9 cellular contexts compared by ENCODE assay signal in genomic region chr9:112711050-112711689, GRCh38. TPM values are rescaled to one million over a fixed set of nuclear protein-coding genes. Genes with fewer than 3 reads are reported as not detected.
DNase-seq lines count a peak whose midpoint lies in the region; ATAC-seq and TF ChIP-seq lines count a peak whose summit lies in the region.
"Had no signal": no experiment of that assay in that cellular context is flagged by ENCODE, and none has a peak within 500 bp of the region (broad histone marks: within the 10 kb centered on the region; RNA-seq: fewer than 3 reads in every experiment).

No MANE protein-coding gene starts in this region.

- intact Hi-C loops in testis (cut with DNase I; ENCODE audit: low total_unique reads): no loop called here

- no peak for ATAC-seq in HG02571 (IDR thresholded peaks at IDR 0.05; ENCODE audit: unreplicated experiment)

- TF ChIP-seq CTCF in foreskin fibroblast (IDR thresholded peaks at IDR 0.05; ENCODE audit: low read depth, low read length) (peak; percentile 82), testis (IDR thresholded peaks at IDR 0.05) (peak; percentile 17 to 50 (median 48))

- DNase-seq in NCI-H2171 treated with DMSO at 0.1 percent for 48 hours (lab: John Stamatoyannopoulos, UW) (peak; percentile 36), NCI-H2171 (lab: John Stamatoyannopoulos, UW) (no peak), RPMI7951 (ENCODE audit: low read depth) (peak; percentile 21), foreskin fibroblast (peak; percentile 34 to 76), testis (no peak), NCI-H1694 (lab: John Stamatoyannopoulos, UW) (no peak)
- DNase-seq in activated T-cell treated with anti-CD3 and anti-CD28 coated beads, Interleukin-2, amount 50 U/mL, for 48 hours: no peak
- DNase-seq: DMS79 treated with DMSO at 0.1 percent for 48 hours had no signal

- WGBS in testis, 2 donors: 70 to 74% methylated on average over 7 of the region's 7 CpGs

- no peaks in the 10 kb centered on the region for H3K36me3 ChIP-seq in testis (ENCODE audit: low read depth, missing control alignments)

- H3K4me3 ChIP-seq in foreskin fibroblast (ENCODE audit: low read depth in 1 of 2, low read length in 2 of 2) (no peak overlapping the region), testis (no peak overlapping the region)

- H3K27me3 ChIP-seq in testis: no peaks in the 10 kb centered on the region

- TF ChIP-seq POLR2A in testis (IDR thresholded peaks at IDR 0.05): no peak

- no peaks in the 10 kb centered on the region for H3K9me3 ChIP-seq in testis

- no peak overlapping the region for H3K27ac ChIP-seq in testis

- no peaks in the 10 kb centered on the region for H3K4me1 ChIP-seq in testis

RNA-seq across cellular contexts. Expression of gene INIP, which starts 6.7 kb away (rescaled TPM):
- total RNA-seq in RPMI7951 (2014; rRNA removed; shearing (Covaris generic)): 18.5 and 18.6 TPM in 2 replicates
- 10 to 100 TPM; 18.5 to 21.7 TPM for total RNA-seq in testis
- polyA plus RNA-seq in testis (ENCODE audit: insufficient read depth, low read depth, low replicate concordance): 16.1 TPM

RNA-seq across cellular contexts. Expression of gene SNX30, which starts 39.4 kb away (rescaled TPM):
- total RNA-seq in RPMI7951 (2014; rRNA removed; shearing (Covaris generic)): 7.0 and 9.0 TPM in 2 replicates
- 10 to 100 TPM; 34.1 to 34.2 TPM for total RNA-seq in testis
- polyA plus RNA-seq in testis (ENCODE audit: insufficient read depth, low read depth, low replicate concordance): 26.3 TPM

Comparison
In these comparisons a context has a peak if more than half of its experiments do, and no peak if none do; other contexts are left out.
1. DNase-seq: peak in NCI-H2171 treated with DMSO at 0.1 percent for 48 hours (single experiment), RPMI7951 (single experiment) and foreskin fibroblast (2 of 2); none in NCI-H2171 (single experiment), testis (single experiment), activated T-cell treated with anti-CD3 and anti-CD28 coated beads, Interleukin-2, amount 50 U/mL, for 48 hours (0 of 2) and NCI-H1694 (single experiment).